ENCODE assay signal across 13 cellular contexts in the genomic region with DNA sequence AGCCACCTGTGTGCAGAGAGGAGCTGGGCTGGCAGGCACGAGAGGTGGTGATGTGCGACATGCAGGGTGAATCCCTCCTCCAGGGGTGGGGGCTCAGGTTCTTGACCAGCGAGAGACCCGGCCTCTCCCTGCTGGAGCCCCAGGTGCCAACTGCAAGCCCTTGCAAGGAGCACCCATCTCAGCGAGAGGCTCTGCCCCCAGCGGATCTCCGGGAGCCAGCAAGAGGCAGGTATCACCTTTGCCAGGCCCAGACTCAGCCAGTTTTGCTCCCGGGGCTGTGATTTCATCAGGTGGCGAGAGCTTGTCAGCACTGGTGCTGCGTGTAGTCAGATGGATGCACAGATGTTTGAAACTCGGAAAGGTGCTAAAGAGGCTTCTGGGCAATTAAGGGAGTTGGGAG.
"Had no signal": no experiment of that assay in that cellular context is flagged by ENCODE, and none has a peak within 500 bp of the region (broad histone marks: within the 10 kb centered on the region; RNA-seq: fewer than 3 reads in every experiment).

No MANE protein-coding gene starts in this region.

- H3K27ac Mint-ChIP-seq: activated naive CD4-positive, alpha-beta T cell treated with anti-CD3 and anti-CD28 coated beads, Interleukin-2, amount 50 U/mL, for 24 hours; naive B cell; stimulated activated naive B cell treated with anti-CD40 and anti-IgM and Interleukin-4, amounts not matched to agents 10 μg/mL and 1 μg/mL and 100 μg/mL, for 72 hours had no signal

- H3K4me1 Mint-ChIP-seq: activated naive CD4-positive, alpha-beta T cell treated with anti-CD3 and anti-CD28 coated beads, Interleukin-2, amount 50 U/mL, for 24 hours had no signal

- ATAC-seq: left lobe of liver; stimulated activated naive B cell treated with anti-CD40 and anti-IgM and Interleukin-4, amounts not matched to agents 10 μg/mL and 1 μg/mL and 100 μg/mL, for 72 hours had no signal

- H3K4me3 Mint-ChIP-seq: activated naive CD4-positive, alpha-beta T cell treated with anti-CD3 and anti-CD28 coated beads, Interleukin-2, amount 50 U/mL, for 24 hours; naive B cell; stimulated activated naive B cell treated with anti-CD40 and anti-IgM and Interleukin-4, amounts not matched to agents 10 μg/mL and 1 μg/mL and 100 μg/mL, for 72 hours had no signal

- H3K27ac ChIP-seq: neutrophil, thyroid gland had no signal

- H3K36me3 ChIP-seq: neutrophil, thyroid gland had no signal

- H3K36me3 Mint-ChIP-seq: activated naive CD4-positive, alpha-beta T cell treated with anti-CD3 and anti-CD28 coated beads, Interleukin-2, amount 50 U/mL, for 24 hours; naive B cell; stimulated activated naive B cell treated with anti-CD40 and anti-IgM and Interleukin-4, amounts not matched to agents 10 μg/mL and 1 μg/mL and 100 μg/mL, for 72 hours had no signal

- H3K9me3 ChIP-seq: neutrophil, thyroid gland had no signal

- FAIRE-seq: colon had no signal

- H3K27me3 ChIP-seq: neutrophil, thyroid gland had no signal

- DNase-seq: activated CD4-positive, alpha-beta T cell treated with anti-CD3 and anti-CD28 coated beads, Interleukin-2, amount 50 U/mL, for 48 hours; caudate nucleus; foreskin melanocyte; naive B cell; stimulated activated CD4-positive, alpha-beta T cell treated with anti-CD3 and anti-CD28 coated beads, Interleukin-2, amount 100 ng/mL, for 48 hours; stimulated activated naive B cell treated with anti-CD40 and anti-IgM and Interleukin-4, amounts not matched to agents 10 μg/mL and 1 μg/mL and 100 μg/mL, for 72 hours; T-helper 1 cell; T1000; thyroid gland had no signal

- H3K9me3 Mint-ChIP-seq: activated naive CD4-positive, alpha-beta T cell treated with anti-CD3 and anti-CD28 coated beads, Interleukin-2, amount 50 U/mL, for 24 hours; naive B cell had no signal

- H3K4me3 ChIP-seq: thyroid gland had no signal
